In the genomic region with DNA sequence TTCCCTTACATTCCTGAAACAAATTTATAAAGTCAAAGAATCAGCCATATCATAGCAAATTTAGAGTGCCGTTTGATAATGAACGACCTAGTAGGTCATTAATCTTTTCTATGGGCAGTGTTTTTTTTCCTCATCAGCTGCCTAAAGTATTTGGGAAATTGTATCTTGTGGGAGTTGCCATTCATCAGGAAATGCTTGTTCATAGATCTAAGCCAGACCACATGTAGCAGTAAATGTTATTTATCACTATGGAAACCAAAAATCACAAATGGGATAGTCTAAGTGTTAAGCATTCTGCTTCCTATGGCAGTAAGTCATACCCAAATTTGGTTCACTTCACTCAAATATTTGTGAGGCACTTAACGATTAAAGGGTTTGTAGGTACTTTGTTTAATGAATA, we compare ENCODE assay signal across 14 cellular contexts. TPM values are rescaled to one million over a fixed set of nuclear protein-coding genes. Genes with fewer than 3 reads are reported as not detected.
DNase-seq lines count a peak whose midpoint lies in the region; ATAC-seq, FAIRE-seq and TF ChIP-seq lines count a peak whose summit lies in the region.
"Had no signal": no experiment of that assay in that cellular context is flagged by ENCODE, and none has a peak within 500 bp of the region (broad histone marks: within the 10 kb centered on the region; RNA-seq: fewer than 3 reads in every experiment).

No MANE protein-coding gene starts in this region.

- H3K9ac ChIP-seq in GM23248, result no peak overlapping the region

- no peak overlapping the region for H3K4me2 ChIP-seq in GM23248 (ENCODE audit: unreplicated experiment)

- ATAC-seq in right cardiac atrium, result peak; percentile 54 to 75
- ATAC-seq in GM19395 (IDR thresholded peaks at IDR 0.05; ENCODE audit: unreplicated experiment), result no peak
- ATAC-seq in HG03196 (IDR thresholded peaks at IDR 0.05; ENCODE audit: unreplicated experiment), result no peak

- H3K79me2 ChIP-seq in ACC112 (ENCODE audit: control insufficient read depth, insufficient read depth, low read length, unreplicated experiment) (peaks cover 31% of the 10 kb centered on the region), GM23248 (ENCODE audit: insufficient read depth) (peaks cover 40% of the 10 kb centered on the region)

- intact Hi-C loops in right cardiac atrium (cut with DNase I), result no loop called here

- H3F3A ChIP-seq in GM23248 (ENCODE audit: insufficient read depth), result no peaks in the 10 kb centered on the region

- H3K27me3 ChIP-seq in ACC112 (ENCODE audit: insufficient read depth, low read length), result no peaks in the 10 kb centered on the region
- H3K27me3 ChIP-seq in GM23248 (replicated peaks; ENCODE audit: insufficient read depth), result no peaks in the 10 kb centered on the region
- no peaks in the 10 kb centered on the region for H3K27me3 ChIP-seq in right cardiac atrium (ENCODE audit: control insufficient read depth, insufficient read depth)
- H3K27me3 ChIP-seq: neutrophil, transverse colon had no signal

- peaks cover 3% of the 10 kb centered on the region; the same call in 1 of the 2 replicates for H3K36me3 ChIP-seq in ACC112 (ENCODE audit: insufficient read depth, low read length)
- no peaks in the 10 kb centered on the region for H3K36me3 ChIP-seq in GM23248 (ENCODE audit: low read depth)
- H3K36me3 ChIP-seq: transverse colon had no signal

- H3K9me2 ChIP-seq in GM23248 (ENCODE audit: insufficient read depth), result no peaks in the 10 kb centered on the region

- H3K27ac ChIP-seq in ACC112 (ENCODE audit: low read depth, low read length) (peak overlapping the region; percentile 61), GM23248 (peak overlapping the region; percentile 37), right cardiac atrium (ENCODE audit: low read length) (no peak overlapping the region), substantia nigra (ENCODE audit: low read depth, low read length, poor library complexity, severe bottlenecking) (no peak overlapping the region)
- H3K27ac ChIP-seq: neutrophil, transverse colon had no signal

- no peak for FAIRE-seq in D721Med (lab: Jason Lieb, UNC)
- FAIRE-seq: H1 had no signal

- peaks cover 19% of the 10 kb centered on the region for H3K4me1 ChIP-seq in ACC112 (ENCODE audit: control insufficient read depth, insufficient read depth, low read length, unreplicated experiment)
- peaks cover 14% of the 10 kb centered on the region for H3K4me1 ChIP-seq in GM23248 (ENCODE audit: insufficient read depth)
- H3K4me1 ChIP-seq in right cardiac atrium (ENCODE audit: control insufficient read depth, insufficient read depth, low read length), result peaks cover 4% of the 10 kb centered on the region

- H3K4me3 ChIP-seq in ACC112 (ENCODE audit: low read depth, low read length) (no peak overlapping the region), GM23248 (no peak overlapping the region), astrocyte of the cerebellum (ENCODE audit: low read depth, low read length) (no peak overlapping the region), right cardiac atrium (ENCODE audit: low read length) (no peak overlapping the region)
- H3K4me3 ChIP-seq: transverse colon had no signal

- no peak overlapping the region for H2AFZ ChIP-seq in ACC112 (ENCODE audit: low read length, unreplicated experiment)
- no peak overlapping the region for H2AFZ ChIP-seq in GM23248

- TF ChIP-seq CTCF in astrocyte of the cerebellum (IDR thresholded peaks at IDR 0.05; ENCODE audit: low read depth, low read length, missing control alignments) (no peak), D721Med (IDR thresholded peaks at IDR 0.05; ENCODE audit: insufficient read depth, missing control alignments) (no peak)

- in situ Hi-C loops in GM23248 (cut with MboI), result no loop called here
- in situ Hi-C loops in astrocyte of the cerebellum (cut with HindIII; ENCODE audit: low sequenced_read_pairs), result no loop called here

- no peaks in the 10 kb centered on the region for H3K9me3 ChIP-seq in GM23248 (ENCODE audit: low read depth)
- H3K9me3 ChIP-seq in right cardiac atrium (ENCODE audit: control insufficient read depth, low read length), result no peaks in the 10 kb centered on the region
- H3K9me3 ChIP-seq: neutrophil, transverse colon had no signal

- DNase-seq in GM23248, result peak; percentile 82
- peak; percentile 48 for DNase-seq in astrocyte of the cerebellum (ENCODE audit: low read depth)
- DNase-seq in right cardiac atrium, result no peak
- DNase-seq in substantia nigra (lab: John Stamatoyannopoulos, UW), result no peak
- DNase-seq in D721Med (ENCODE audit: insufficient read length, low spot score), result no peak
- DNase-seq: activated CD4-positive, alpha-beta memory T cell treated with anti-CD3 and anti-CD28 coated beads for 36 hours; hypothalamus; NCI-H1105 treated with DMSO at 0.1 percent for 48 hours; transverse colon had no signal

- WGBS in GM23248 (ENCODE audit: low coverage in 1 of 2, low lambda C conversion rate in 2 of 2, missing lambda C conversion rate in 2 of 2), 2 experiments, result 15 to 18% methylated on average over 3 of the region's 3 CpGs
- 9% methylated on average over 3 of the region's 3 CpGs for WGBS in right cardiac atrium

- no peaks in the 10 kb centered on the region for H4K20me1 ChIP-seq in GM23248 (ENCODE audit: insufficient read depth)

RNA-seq across cellular contexts. Expression of a gene that starts 52.9 kb away (rescaled TPM):
- 30.7 and 35.3 TPM in 2 replicates for total RNA-seq in GM23248 (2014; rRNA removed; shearing (Covaris generic))
- polyA plus RNA-seq in GM23248 (2016; fragmentation: Nextera tagmentation; extraction: Ambion mirVana) (29.9 and 30.1 TPM in 2 replicates), right cardiac atrium (3.6 TPM)
- total RNA-seq in right cardiac atrium, result 1 to 10 TPM; 5.0 to 8.2 (median 7.2) TPM

Comparison
In these comparisons a context has a peak if more than half of its experiments do, and no peak if none do; other contexts are left out.
1. H3K27ac ChIP-seq: peak in ACC112 (single experiment) and GM23248 (single experiment); none in right cardiac atrium (single experiment) and substantia nigra (single experiment).
2. DNase-seq: peak in GM23248 (single experiment) and astrocyte of the cerebellum (single experiment); none in right cardiac atrium (0 of 3), substantia nigra (0 of 49) and D721Med (single experiment).
3. ATAC-seq: peak in right cardiac atrium (2 of 2); none in GM19395 (single experiment) and HG03196 (single experiment).